ENCODE assay signal across 29 cellular contexts in genomic region chr6:160420969-160421556, GRCh38.
DNase-seq lines count a peak whose midpoint lies in the region; ATAC-seq and TF ChIP-seq lines count a peak whose summit lies in the region.
"Had no signal": no experiment of that assay in that cellular context is flagged by ENCODE, and none has a peak within 500 bp of the region (broad histone marks: within the 10 kb centered on the region; RNA-seq: fewer than 3 reads in every experiment).

No MANE protein-coding gene starts in this region.

- no peak for TF ChIP-seq CTCF in ascending aorta (IDR thresholded peaks at IDR 0.05)
- no peak for TF ChIP-seq CTCF in esophagus muscularis mucosa (IDR thresholded peaks at IDR 0.05)
- no peak for TF ChIP-seq CTCF in right atrium auricular region (IDR thresholded peaks at IDR 0.05)
- no peak for TF ChIP-seq CTCF in testis (IDR thresholded peaks at IDR 0.05)
- TF ChIP-seq CTCF in WTC11 (IDR thresholded peaks at IDR 0.05) = no peak

- H3K4me1 Mint-ChIP-seq in stimulated activated effector memory CD8-positive, alpha-beta T cell treated with anti-CD3 and anti-CD28 coated beads, Interleukin-12 subunit alpha, Interleukin-12 subunit beta, amount 100 ng/mL, for 72 hours = peaks cover 1% of the 10 kb centered on the region
- peaks cover 6% of the 10 kb centered on the region; the same call in 1 of the 2 replicates for H3K4me1 Mint-ChIP-seq in WTC11
- peaks cover under 1 to 6% (median 2%) of the 10 kb centered on the region in 7 donors for H3K4me1 Mint-ChIP-seq in naive thymus-derived CD4-positive, alpha-beta T cell

- no peak overlapping the region for H3K4me3 Mint-ChIP-seq in stimulated activated effector memory CD8-positive, alpha-beta T cell treated with anti-CD3 and anti-CD28 coated beads, Interleukin-12 subunit alpha, Interleukin-12 subunit beta, amount 100 ng/mL, for 72 hours
- H3K4me3 Mint-ChIP-seq in WTC11 = no peak overlapping the region
- H3K4me3 Mint-ChIP-seq in naive thymus-derived CD4-positive, alpha-beta T cell = no peak overlapping the region
- H3K4me3 Mint-ChIP-seq: activated T-cell treated with anti-CD3 and anti-CD28 coated beads, Interleukin-2, amount 50 U/mL, for 4 hours; neural progenitor cell; T-helper 17 cell had no signal

- H3K27ac ChIP-seq in ascending aorta (peak overlapping the region; percentile 82 to 85), esophagus muscularis mucosa (replicated peaks in 1 of 4) (peak overlapping the region; percentile 76 to 83 (median 82)), right atrium auricular region (peak overlapping the region; percentile 46 to 60), testis (peak overlapping the region; percentile 12 to 63)
- H3K27ac ChIP-seq in naive thymus-derived CD4-positive, alpha-beta T cell (ENCODE audit: low read depth, low read length) = no peak overlapping the region
- H3K27ac ChIP-seq: neural progenitor cell, prostate gland, SK-N-MC had no signal

- CTCF ChIA-PET in WTC11 (lab: Charles Lee) = no interaction called here
- CTCF ChIA-PET in naive thymus-derived CD4-positive, alpha-beta T cell (lab: Charles Lee) = no interaction called here

- no peaks in the 10 kb centered on the region for H3K36me3 Mint-ChIP-seq in stimulated activated effector memory CD8-positive, alpha-beta T cell treated with anti-CD3 and anti-CD28 coated beads, Interleukin-12 subunit alpha, Interleukin-12 subunit beta, amount 100 ng/mL, for 72 hours
- H3K36me3 Mint-ChIP-seq in WTC11 = 0 out of 2 replicates have a peak, but pooled peaks cover 2% of the 10 kb centered on the region
- H3K36me3 Mint-ChIP-seq in naive thymus-derived CD4-positive, alpha-beta T cell = no peaks in the 10 kb centered on the region
- H3K36me3 Mint-ChIP-seq: neural progenitor cell had no signal

- DNase-seq in ascending aorta (ENCODE audit: low spot score in 2 of 2) (peak in 1 of 2 donors; percentile 75), esophagus muscularis mucosa (ENCODE audit: extremely low spot score) (peak; percentile 88), right atrium auricular region (ENCODE audit: low spot score) (no peak), testis (no peak), activated T-cell treated with anti-CD3 and anti-CD28 coated beads for 4 hours (no peak), WTC11 (ENCODE audit: low spot score) (no peak)
- no peak for DNase-seq in stimulated activated effector memory CD8-positive, alpha-beta T cell treated with anti-CD3 and anti-CD28 coated beads, Interleukin-12 subunit alpha, Interleukin-12 subunit beta, amount 100 ng/mL, for 72 hours (ENCODE audit: low spot score in 2 of 2)
- no peak for DNase-seq in naive thymus-derived CD4-positive, alpha-beta T cell
- DNase-seq: activated CD4-positive, alpha-beta T cell treated with anti-CD3 and anti-CD28 coated beads for 4 hours; activated CD8-positive, alpha-beta memory T cell treated with anti-CD3 and anti-CD28 coated beads for 24 hours; activated naive CD4-positive, alpha-beta T cell; activated T-cell treated with anti-CD3 and anti-CD28 coated beads, Interleukin-2, amount 50 U/mL, for 4 hours; amniotic stem cell; C1 segment of cervical spinal cord; Calu3; dermis blood vessel endothelial cell; DND-41; gastrocnemius medialis; H7; Kasumi-1; NCI-H1694 treated with DMSO at 0.1 percent for 48 hours; NCI-H2171 treated with DMSO at 0.1 percent for 48 hours; NCI-H526; Peyer's patch; stimulated activated CD4-positive, alpha-beta T cell treated with anti-CD3 and anti-CD28 coated beads, Interleukin-1b, Interleukin-23, amount 100 ng/mL, for 48 hours; T-helper 17 cell had no signal

- peaks cover 0 to 23% of the 10 kb centered on the region in 2 donors for H3K4me1 ChIP-seq in ascending aorta
- H3K4me1 ChIP-seq in esophagus muscularis mucosa = peaks cover 0 to 36% (median 32%) of the 10 kb centered on the region in 4 donors
- H3K4me1 ChIP-seq in right atrium auricular region = no peaks in the 10 kb centered on the region
- H3K4me1 ChIP-seq in testis = peaks cover 7% of the 10 kb centered on the region
- H3K4me1 ChIP-seq in naive thymus-derived CD4-positive, alpha-beta T cell (ENCODE audit: control insufficient read depth in 2 of 2, insufficient read depth in 2 of 2, low read length in 2 of 2) = no peaks in the 10 kb centered on the region
- H3K4me1 ChIP-seq: gastrocnemius medialis, neural progenitor cell had no signal

- no peak for ATAC-seq in stimulated activated effector memory CD8-positive, alpha-beta T cell treated with anti-CD3 and anti-CD28 coated beads, Interleukin-12 subunit alpha, Interleukin-12 subunit beta, amount 100 ng/mL, for 72 hours
- ATAC-seq in WTC11 = no peak
- ATAC-seq in naive thymus-derived CD4-positive, alpha-beta T cell = no peak
- ATAC-seq: activated T-cell treated with anti-CD3 and anti-CD28 coated beads, Interleukin-2, amount 50 U/mL, for 4 hours; gastrocnemius medialis; T-helper 17 cell had no signal

- H3K4me3 ChIP-seq in ascending aorta = peak overlapping the region; percentile 6 to 42
- H3K4me3 ChIP-seq in esophagus muscularis mucosa = peak overlapping the region in 2 of 4 donors; percentile 15 to 16
- H3K4me3 ChIP-seq in right atrium auricular region = no peak overlapping the region
- H3K4me3 ChIP-seq in testis = no peak overlapping the region
- H3K4me3 ChIP-seq in naive thymus-derived CD4-positive, alpha-beta T cell (ENCODE audit: low read length) = no peak overlapping the region
- H3K4me3 ChIP-seq: gastrocnemius medialis, neural progenitor cell, Peyer's patch, prostate gland, SK-N-MC had no signal

- H3K27me3 ChIP-seq in ascending aorta (no peaks in the 10 kb centered on the region), esophagus muscularis mucosa (no peaks in the 10 kb centered on the region), right atrium auricular region (no peaks in the 10 kb centered on the region), testis (no peaks in the 10 kb centered on the region)
- no peaks in the 10 kb centered on the region for H3K27me3 ChIP-seq in naive thymus-derived CD4-positive, alpha-beta T cell (ENCODE audit: control insufficient read depth in 2 of 2, insufficient read depth in 2 of 2, low read length in 2 of 2)
- H3K27me3 ChIP-seq: gastrocnemius medialis, neural progenitor cell, Peyer's patch had no signal

- H3K27me3 Mint-ChIP-seq in WTC11 (ENCODE audit: low read depth) = no peaks in the 10 kb centered on the region
- peaks cover 13 to 33% (median 29%) of the 10 kb centered on the region in 5 donors for H3K27me3 Mint-ChIP-seq in naive thymus-derived CD4-positive, alpha-beta T cell

- no peak for TF ChIP-seq POLR2A in esophagus muscularis mucosa (IDR thresholded peaks at IDR 0.05; ENCODE audit: low read depth)
- TF ChIP-seq POLR2A in testis (IDR thresholded peaks at IDR 0.05) = no peak

- WGBS in esophagus muscularis mucosa = 50% methylated on average over 7 of the region's 7 CpGs
- 66 to 74% methylated on average over 7 of the region's 7 CpGs for WGBS in testis, 2 donors

- intact Hi-C loops in ascending aorta (cut with DNase I) (loop anchor here (2.0 kb wide), 1 partner anchor 20 kb away; no protein-coding TSS in a partner anchor), esophagus muscularis mucosa (cut with DNase I) (no loop called here), testis (cut with DNase I; ENCODE audit: low total_unique reads) (loop anchor here (10.0 kb wide), 1 partner anchor 66 kb away; no protein-coding TSS in a partner anchor)
- intact Hi-C loops in naive thymus-derived CD4-positive, alpha-beta T cell (cut with micrococcal nuclease) = no loop called here

- POLR2A ChIA-PET in WTC11 (lab: Charles Lee) = no interaction called here
- POLR2A ChIA-PET in naive thymus-derived CD4-positive, alpha-beta T cell (lab: Charles Lee) = no interaction called here

- TF ChIP-seq EP300 in esophagus muscularis mucosa (IDR thresholded peaks at IDR 0.05) = no peak

- H3K36me3 ChIP-seq in ascending aorta = peaks cover 8 to 18% of the 10 kb centered on the region in 2 donors
- no peaks in the 10 kb centered on the region for H3K36me3 ChIP-seq in esophagus muscularis mucosa
- no peaks in the 10 kb centered on the region for H3K36me3 ChIP-seq in right atrium auricular region
- no peaks in the 10 kb centered on the region for H3K36me3 ChIP-seq in testis (ENCODE audit: low read depth, missing control alignments)
- H3K36me3 ChIP-seq in naive thymus-derived CD4-positive, alpha-beta T cell (ENCODE audit: control insufficient read depth in 2 of 3, insufficient read depth in 3 of 3, low read length in 3 of 3) = no peaks in the 10 kb centered on the region
- H3K36me3 ChIP-seq: gastrocnemius medialis, neural progenitor cell, Peyer's patch, prostate gland had no signal

- no peaks in the 10 kb centered on the region for H3K9me3 Mint-ChIP-seq in stimulated activated effector memory CD8-positive, alpha-beta T cell treated with anti-CD3 and anti-CD28 coated beads, Interleukin-12 subunit alpha, Interleukin-12 subunit beta, amount 100 ng/mL, for 72 hours
- peaks cover 5% of the 10 kb centered on the region; the same call in 1 of the 2 replicates for H3K9me3 Mint-ChIP-seq in WTC11
- peaks cover 0 to 7% (median 0%) of the 10 kb centered on the region in 11 donors for H3K9me3 Mint-ChIP-seq in naive thymus-derived CD4-positive, alpha-beta T cell
- H3K9me3 Mint-ChIP-seq: activated T-cell treated with anti-CD3 and anti-CD28 coated beads, Interleukin-2, amount 50 U/mL, for 4 hours; neural progenitor cell had no signal

- H3K9me3 ChIP-seq in ascending aorta (no peaks in the 10 kb centered on the region), esophagus muscularis mucosa (no peaks in the 10 kb centered on the region), right atrium auricular region (no peaks in the 10 kb centered on the region), testis (no peaks in the 10 kb centered on the region)
- no peaks in the 10 kb centered on the region for H3K9me3 ChIP-seq in naive thymus-derived CD4-positive, alpha-beta T cell (ENCODE audit: control insufficient read depth in 2 of 3, low read length in 3 of 3)
- H3K9me3 ChIP-seq: gastrocnemius medialis, Peyer's patch, prostate gland had no signal

- no peak overlapping the region for H3K27ac Mint-ChIP-seq in stimulated activated effector memory CD8-positive, alpha-beta T cell treated with anti-CD3 and anti-CD28 coated beads, Interleukin-12 subunit alpha, Interleukin-12 subunit beta, amount 100 ng/mL, for 72 hours
- H3K27ac Mint-ChIP-seq in WTC11 = no peak overlapping the region
- no peak overlapping the region for H3K27ac Mint-ChIP-seq in naive thymus-derived CD4-positive, alpha-beta T cell
- H3K27ac Mint-ChIP-seq: neural progenitor cell, T-helper 17 cell had no signal

TF ChIP-seq in WTC11, 78 proteins besides CTCF, POLR2A, EP300 and RAD21 (continues in another document):
- TF ChIP-seq NR3C1 (CRISPR knock-in tag; conservative IDR thresholded peaks at IDR 0.05; ENCODE audit: low read depth) (no peak), ZNF416 (CRISPR knock-in tag; IDR thresholded peaks at IDR 0.05) (no peak)

Comparison
In these comparisons a context has a peak if more than half of its experiments do, and no peak if none do; other contexts are left out.
1. H3K4me3 ChIP-seq: peak in ascending aorta (2 of 2); none in right atrium auricular region (0 of 2), testis (0 of 2) and naive thymus-derived CD4-positive, alpha-beta T cell (single experiment).
2. intact Hi-C loops: an anchor here in ascending aorta (2.0 kb wide) and testis (10.0 kb wide); none called in esophagus muscularis mucosa and naive thymus-derived CD4-positive, alpha-beta T cell.